8 cellular contexts compared by ENCODE assay signal in genomic region chr1:50968884-50969610, GRCh38. TPM values are rescaled to one million over a fixed set of nuclear protein-coding genes. Genes with fewer than 3 reads are reported as not detected.
A peak's percentile ranks its signal among the peaks of the same experiment; 100 is the strongest.
DNase-seq lines count a peak whose midpoint lies in the region; ATAC-seq and TF ChIP-seq lines count a peak whose summit lies in the region.

No MANE protein-coding gene starts in this region.

- H3K27ac ChIP-seq in GM23338 (ENCODE audit: low read depth) (no peak overlapping the region), endodermal cell (ENCODE audit: low read depth, low read length) (no peak overlapping the region), subcutaneous abdominal adipose tissue (ENCODE audit: low read depth, low read length) (peak overlapping the region; percentile 84)

- CTCF ChIA-PET in activated CD4-positive, alpha-beta memory T cell treated with anti-CD3 and anti-CD28 coated beads, Interleukin-2, amount 10 ng/mL, durations not matched to agents 7 days and 5 days (lab: Charles Lee): interaction anchor here (1.1 to 3.7 kb wide), 7 partner anchors 9 to 328 kb away, joined by 3 to 30 read pairs (median 9); partner anchors contain the start of gene FAF1

- TF ChIP-seq CTCF in GM12865 (IDR thresholded peaks at IDR 0.05; ENCODE audit: insufficient read depth, low read depth, low read length, missing control alignments): no peak
- TF ChIP-seq CTCF in GM23338 (conservative IDR thresholded peaks at IDR 0.05; ENCODE audit: low read depth in 2 of 2): no peak
- no peak for TF ChIP-seq CTCF in Loucy (conservative IDR thresholded peaks at IDR 0.05; ENCODE audit: low read length)
- no peak for TF ChIP-seq CTCF in endodermal cell (conservative IDR thresholded peaks at IDR 0.05)

- H3K9me2 ChIP-seq in GM23338 (ENCODE audit: insufficient read depth): no peaks in the 10 kb centered on the region
- no peaks in the 10 kb centered on the region for H3K9me2 ChIP-seq in Loucy (replicated peaks; ENCODE audit: low read depth, low read length)

- H3K27me3 ChIP-seq in GM23338 (ENCODE audit: insufficient read depth) (peaks cover 99% of the 10 kb centered on the region), Loucy (ENCODE audit: insufficient read depth, low read length, poor library complexity, severe bottlenecking) (peaks cover 13% of the 10 kb centered on the region), endodermal cell (ENCODE audit: control insufficient read depth, insufficient read depth, low read length, poor library complexity, severe bottlenecking) (peaks cover 93% of the 10 kb centered on the region), mononuclear cell (ENCODE audit: insufficient read depth, low read length) (no peaks in the 10 kb centered on the region), subcutaneous abdominal adipose tissue (ENCODE audit: control insufficient read depth in 5 of 5, insufficient read depth in 4 of 5, low read length in 5 of 5) (no peaks in the 10 kb centered on the region)

- peaks cover 32% of the 10 kb centered on the region for H3F3A ChIP-seq in GM23338 (replicated peaks; ENCODE audit: low read depth)
- H3F3A ChIP-seq in Loucy (ENCODE audit: low read depth): no peaks in the 10 kb centered on the region

- H4K20me1 ChIP-seq in GM23338 (replicated peaks; ENCODE audit: insufficient read depth): peaks cover 29% of the 10 kb centered on the region
- peaks cover 50% of the 10 kb centered on the region for H4K20me1 ChIP-seq in Loucy (ENCODE audit: insufficient read depth, low read length, poor library complexity, severe bottlenecking)

- H3K27me3 Mint-ChIP-seq in GM23338 (ENCODE audit: insufficient read depth, low read depth, poor library complexity) (peaks cover 78% of the 10 kb centered on the region), endodermal cell (ENCODE audit: insufficient read depth) (peaks cover 89% of the 10 kb centered on the region)
- peaks cover 18% of the 10 kb centered on the region for H3K27me3 Mint-ChIP-seq in activated CD4-positive, alpha-beta memory T cell treated with anti-CD3 and anti-CD28 coated beads, Interleukin-2, amount 10 ng/mL, durations not matched to agents 7 days and 5 days

- H3K36me3 Mint-ChIP-seq in GM23338 (ENCODE audit: low read depth) (no peaks in the 10 kb centered on the region), endodermal cell (ENCODE audit: low read depth) (no peaks in the 10 kb centered on the region)
- H3K36me3 Mint-ChIP-seq in activated CD4-positive, alpha-beta memory T cell treated with anti-CD3 and anti-CD28 coated beads, Interleukin-2, amount 10 ng/mL, durations not matched to agents 7 days and 5 days (ENCODE audit: low read depth): peaks cover 38% of the 10 kb centered on the region

- H3K27ac Mint-ChIP-seq in GM23338: no peak overlapping the region
- H3K27ac Mint-ChIP-seq in activated CD4-positive, alpha-beta memory T cell treated with anti-CD3 and anti-CD28 coated beads, Interleukin-2, amount 10 ng/mL, durations not matched to agents 7 days and 5 days: peak overlapping the region; percentile 99
- no peak overlapping the region for H3K27ac Mint-ChIP-seq in endodermal cell

- no peaks in the 10 kb centered on the region for H3K9me3 ChIP-seq in Loucy (ENCODE audit: insufficient read depth, low read depth, low read length)
- no peaks in the 10 kb centered on the region for H3K9me3 ChIP-seq in endodermal cell (ENCODE audit: control insufficient read depth, low read length)
- H3K9me3 ChIP-seq in mononuclear cell (ENCODE audit: low read depth, low read length): no peaks in the 10 kb centered on the region
- H3K9me3 ChIP-seq in subcutaneous abdominal adipose tissue (ENCODE audit: control insufficient read depth in 5 of 5, low read length in 5 of 5): no peaks in the 10 kb centered on the region

- H3K79me2 ChIP-seq in GM23338 (replicated peaks; ENCODE audit: insufficient read depth) (no peaks in the 10 kb centered on the region), Loucy (ENCODE audit: insufficient read depth, low read length) (peaks cover 97% of the 10 kb centered on the region)

- peaks cover 18% of the 10 kb centered on the region for H3K4me1 Mint-ChIP-seq in GM23338
- peaks cover 31% of the 10 kb centered on the region for H3K4me1 Mint-ChIP-seq in activated CD4-positive, alpha-beta memory T cell treated with anti-CD3 and anti-CD28 coated beads, Interleukin-2, amount 10 ng/mL, durations not matched to agents 7 days and 5 days
- peaks cover 13% of the 10 kb centered on the region for H3K4me1 Mint-ChIP-seq in endodermal cell

- H3K4me1 ChIP-seq in GM23338 (ENCODE audit: insufficient read depth) (peaks cover 15% of the 10 kb centered on the region; the same call in 1 of the 2 replicates), Loucy (ENCODE audit: insufficient read depth, low read length, poor library complexity, severe bottlenecking) (peaks cover 16% of the 10 kb centered on the region), endodermal cell (ENCODE audit: control insufficient read depth, insufficient read depth, low read length) (no peaks in the 10 kb centered on the region), mononuclear cell (ENCODE audit: insufficient read depth, low read length) (peaks cover 21% of the 10 kb centered on the region), subcutaneous abdominal adipose tissue (ENCODE audit: control insufficient read depth in 5 of 5, insufficient read depth in 5 of 5, low read length in 5 of 5) (peaks cover 0 to 41% (median 24%) of the 10 kb centered on the region in 5 donors)

- ATAC-seq in GM23338: peak; percentile 28

- H3K4me3 Mint-ChIP-seq in GM23338: peak overlapping the region; percentile 80
- H3K4me3 Mint-ChIP-seq in activated CD4-positive, alpha-beta memory T cell treated with anti-CD3 and anti-CD28 coated beads, Interleukin-2, amount 10 ng/mL, durations not matched to agents 7 days and 5 days: peak overlapping the region; percentile 90
- H3K4me3 Mint-ChIP-seq in endodermal cell: peak overlapping the region; percentile 52

- DNase-seq in GM12865 (ENCODE audit: low read depth) (peak; percentile 73), GM23338 (ENCODE audit: low spot score) (peak; percentile 50), endodermal cell (peak; percentile 77), NCI-H226 (no peak)
- DNase-seq in activated CD4-positive, alpha-beta memory T cell treated with anti-CD3 and anti-CD28 coated beads, Interleukin-2, amount 10 ng/mL, durations not matched to agents 7 days and 5 days: peak; percentile 52

- H3K36me3 ChIP-seq in GM23338 (ENCODE audit: insufficient read depth): no peaks in the 10 kb centered on the region
- peaks cover 29% of the 10 kb centered on the region for H3K36me3 ChIP-seq in Loucy (ENCODE audit: insufficient read depth, low read length)
- no peaks in the 10 kb centered on the region for H3K36me3 ChIP-seq in endodermal cell (ENCODE audit: control insufficient read depth, insufficient read depth, low read length)
- peaks cover 0 to 3% (median 0%) of the 10 kb centered on the region in 5 donors for H3K36me3 ChIP-seq in subcutaneous abdominal adipose tissue (ENCODE audit: control insufficient read depth in 5 of 5, insufficient read depth in 5 of 5, low read length in 5 of 5)

- H3K9ac ChIP-seq in Loucy (ENCODE audit: low read depth, low read length, poor library complexity, severe bottlenecking): peak overlapping the region; percentile 96
- no peak overlapping the region for H3K9ac ChIP-seq in endodermal cell (ENCODE audit: extremely low read depth, low read length, poor library complexity, severe bottlenecking)
- H3K9ac ChIP-seq in subcutaneous abdominal adipose tissue (ENCODE audit: low read length in 5 of 5): peak overlapping the region; percentile 59 to 98 (median 79)

- POLR2A ChIA-PET in activated CD4-positive, alpha-beta memory T cell treated with anti-CD3 and anti-CD28 coated beads, Interleukin-2, amount 10 ng/mL, durations not matched to agents 7 days and 5 days (lab: Charles Lee): interaction anchor here (0.6 to 4.2 kb wide), 18 partner anchors 9 to 910 kb away, joined by 3 to 150 read pairs (median 4); partner anchors contain the start of genes EPS15, FAF1 and RNF11

- peak overlapping the region; percentile 99 for H2AFZ ChIP-seq in GM23338
- H2AFZ ChIP-seq in Loucy (ENCODE audit: low read length): 0 out of 2 replicates have a peak overlapping the region, but pooled peaks have one; percentile 26

- peak overlapping the region; percentile 79 for H3K4me3 ChIP-seq in GM12865 (ENCODE audit: low read depth, low read length)
- H3K4me3 ChIP-seq in GM23338: peak overlapping the region; percentile 80
- peak overlapping the region; percentile 85 for H3K4me3 ChIP-seq in Loucy (ENCODE audit: low read length, poor library complexity, severe bottlenecking)
- peak overlapping the region; percentile 79 for H3K4me3 ChIP-seq in endodermal cell (ENCODE audit: low read length)
- H3K4me3 ChIP-seq in mononuclear cell (ENCODE audit: low read length): peak overlapping the region; percentile 77
- peak overlapping the region; percentile 77 to 99 (median 98) for H3K4me3 ChIP-seq in subcutaneous abdominal adipose tissue (ENCODE audit: low read depth in 1 of 5, low read length in 5 of 5)

- WGBS in endodermal cell (ENCODE audit: insufficient coverage in 1 of 2, insufficient read length in 1 of 2), 2 experiments: 0 to 2% methylated on average over 20 to 64 of the region's 64 CpGs

- H3K4me2 ChIP-seq in GM23338 (peak overlapping the region; percentile 99), Loucy (ENCODE audit: low read depth, low read length, poor library complexity, severe bottlenecking) (peak overlapping the region; percentile 89)

- H3K9me3 Mint-ChIP-seq in GM23338 (no peaks in the 10 kb centered on the region), endodermal cell (no peaks in the 10 kb centered on the region)
- no peaks in the 10 kb centered on the region for H3K9me3 Mint-ChIP-seq in activated CD4-positive, alpha-beta memory T cell treated with anti-CD3 and anti-CD28 coated beads, Interleukin-2, amount 10 ng/mL, durations not matched to agents 7 days and 5 days

TF ChIP-seq in GM23338, 12 proteins besides CTCF, POLR2A, EP300 and RAD21:
- TF ChIP-seq POLR2AphosphoS5 (IDR thresholded peaks at IDR 0.05; ENCODE audit: low read depth): no peak
- TF ChIP-seq EZH2 (IDR thresholded peaks at IDR 0.05; ENCODE audit: low read depth, unreplicated experiment): peak; percentile 24
- no peak for TF ChIP-seq JUNB (IDR thresholded peaks at IDR 0.05; ENCODE audit: unreplicated experiment)
TF ChIP-seq in GM23338: peak in this region for 1.

RNA-seq across cellular contexts. Expression of gene CDKN2C, which starts 1.0 kb away (rescaled TPM):
- total RNA-seq in GM23338 (2014; rRNA removed; shearing (Covaris generic)): not detected in 2 replicates
- polyA plus RNA-seq in GM23338 (2016; fragmentation: Nextera tagmentation; extraction: Ambion mirVana): not detected in 2 replicates
- 10 to 100 TPM; 53.1 to 56.1 TPM for total RNA-seq in activated CD4-positive, alpha-beta memory T cell treated with anti-CD3 and anti-CD28 coated beads, Interleukin-2, amount 10 ng/mL, durations not matched to agents 7 days and 5 days
- under 1 TPM; 0.66 TPM for total RNA-seq in endodermal cell
- 1.6 TPM for polyA plus RNA-seq in endodermal cell (2013, experiment 1 of 2)
- polyA plus RNA-seq in endodermal cell (2013, experiment 2 of 2): 1.7 TPM
- total RNA-seq in mononuclear cell: 5.2 TPM

RNA-seq across cellular contexts. Expression of gene FAF1, which starts 9.0 kb away (rescaled TPM):
- 53.2 and 54.2 TPM in 2 replicates for total RNA-seq in GM23338 (2014; rRNA removed; shearing (Covaris generic))
- polyA plus RNA-seq in GM23338 (2016; fragmentation: Nextera tagmentation; extraction: Ambion mirVana): 19.8 and 24.1 TPM in 2 replicates
- total RNA-seq in activated CD4-positive, alpha-beta memory T cell treated with anti-CD3 and anti-CD28 coated beads, Interleukin-2, amount 10 ng/mL, durations not matched to agents 7 days and 5 days: 10 to 100 TPM; 71.3 to 75.1 TPM
- total RNA-seq in endodermal cell: 10 to 100 TPM; 76.4 to 94.4 TPM
- 66.4 TPM for polyA plus RNA-seq in endodermal cell (2013, experiment 1 of 2)
- 61.6 TPM for polyA plus RNA-seq in endodermal cell (2013, experiment 2 of 2)
- total RNA-seq in mononuclear cell: 49.6 TPM
